ENCODE assay signal across 1 cellular context in genomic region chr14:45134051-45134958, GRCh38.
TF ChIP-seq lines count a peak whose summit lies in the region.

Gene FKBP3, minus strand, starts transcription at chr14:45134481. Its CDS starts 25 bp downstream, at chr14:45134456.

TF ChIP-seq in HEK293, 187 proteins besides CTCF, POLR2A, EP300 and RAD21 (continued from another document):
- TF ChIP-seq ZNF645 (tag by site-specific recombination; IDR thresholded peaks at IDR 0.05) (no peak), RBAK (tag by site-specific recombination; IDR thresholded peaks at IDR 0.05) (no peak), ZBTB26 (tag by site-specific recombination; optimal IDR thresholded peaks at IDR 0.05) (peak; percentile 13), PBX3 (CRISPR knock-in tag; IDR thresholded peaks at IDR 0.05) (peak; percentile 50; the same call in 1 of the 2 replicates), ZNF580 (tag by site-specific recombination; IDR thresholded peaks at IDR 0.05) (no peak), ZBTB21 (tag by site-specific recombination; IDR thresholded peaks at IDR 0.05) (peak; percentile 19; the same call in 1 of the 2 replicates), ZNF169 (tag by site-specific recombination; IDR thresholded peaks at IDR 0.05) (no peak), YY1 (tag by site-specific recombination; IDR thresholded peaks at IDR 0.05) (peak; percentile 83), ZBTB17 (tag by site-specific recombination; IDR thresholded peaks at IDR 0.05) (peak; percentile 68), KLF7 (tag by site-specific recombination; IDR thresholded peaks at IDR 0.05; ENCODE audit: borderline replicate concordance) (0 out of 2 replicates have a peak, but pooled peaks have one; percentile 55), ZNF843 (tag by site-specific recombination; IDR thresholded peaks at IDR 0.05) (0 out of 2 replicates have a peak, but pooled peaks have one; percentile 40), ZBTB44 (tag by site-specific recombination; IDR thresholded peaks at IDR 0.05) (no peak), ZBTB11 (tag by site-specific recombination; conservative IDR thresholded peaks at IDR 0.05; ENCODE audit: low read depth) (peak; percentile 64), OSR2 (tag by site-specific recombination; IDR thresholded peaks at IDR 0.05) (no peak), ZNF707 (tag by site-specific recombination; IDR thresholded peaks at IDR 0.05) (no peak), GLIS2 (tag by site-specific recombination; IDR thresholded peaks at IDR 0.05) (peak; percentile 53; the same call in 1 of the 2 replicates), ZXDB (tag by site-specific recombination; IDR thresholded peaks at IDR 0.05) (peak; percentile 56), ZNF311 (tag by site-specific recombination; IDR thresholded peaks at IDR 0.05; ENCODE audit: borderline replicate concordance) (no peak), ZFP3 (tag by site-specific recombination; IDR thresholded peaks at IDR 0.05; ENCODE audit: low read depth) (no peak), ZNF16 (tag by site-specific recombination; IDR thresholded peaks at IDR 0.05; ENCODE audit: low read depth) (no peak), ZNF23 (tag by site-specific recombination; IDR thresholded peaks at IDR 0.05; ENCODE audit: borderline replicate concordance) (no peak), KLF8 (tag by site-specific recombination; IDR thresholded peaks at IDR 0.05) (peak; percentile 70), ZNF366 (tag by site-specific recombination; conservative IDR thresholded peaks at IDR 0.05) (no peak; the same call in 1 of the 2 replicates), ZNF610 (tag by site-specific recombination; IDR thresholded peaks at IDR 0.05; ENCODE audit: borderline replicate concordance) (0 out of 2 replicates have a peak, but pooled peaks have one; percentile 36), INSM2 (tag by site-specific recombination; IDR thresholded peaks at IDR 0.05) (0 out of 2 replicates have a peak, but pooled peaks have one; percentile 18), EGR2 (tag by site-specific recombination; IDR thresholded peaks at IDR 0.05; ENCODE audit: low read depth) (0 out of 2 replicates have a peak, but pooled peaks have one; percentile 5), KLF17 (tag by site-specific recombination; IDR thresholded peaks at IDR 0.05) (peak; percentile 44), ZNF76 (tag by site-specific recombination; IDR thresholded peaks at IDR 0.05; ENCODE audit: borderline replicate concordance, low read depth) (peak; percentile 49; the same call in 1 of the 2 replicates), ZNF114 (tag by site-specific recombination; IDR thresholded peaks at IDR 0.05) (no peak), ZIC2 (tag by site-specific recombination; IDR thresholded peaks at IDR 0.05) (no peak)
